Comparison of ENCODE assay signal across 20 cellular contexts in the genomic region with DNA sequence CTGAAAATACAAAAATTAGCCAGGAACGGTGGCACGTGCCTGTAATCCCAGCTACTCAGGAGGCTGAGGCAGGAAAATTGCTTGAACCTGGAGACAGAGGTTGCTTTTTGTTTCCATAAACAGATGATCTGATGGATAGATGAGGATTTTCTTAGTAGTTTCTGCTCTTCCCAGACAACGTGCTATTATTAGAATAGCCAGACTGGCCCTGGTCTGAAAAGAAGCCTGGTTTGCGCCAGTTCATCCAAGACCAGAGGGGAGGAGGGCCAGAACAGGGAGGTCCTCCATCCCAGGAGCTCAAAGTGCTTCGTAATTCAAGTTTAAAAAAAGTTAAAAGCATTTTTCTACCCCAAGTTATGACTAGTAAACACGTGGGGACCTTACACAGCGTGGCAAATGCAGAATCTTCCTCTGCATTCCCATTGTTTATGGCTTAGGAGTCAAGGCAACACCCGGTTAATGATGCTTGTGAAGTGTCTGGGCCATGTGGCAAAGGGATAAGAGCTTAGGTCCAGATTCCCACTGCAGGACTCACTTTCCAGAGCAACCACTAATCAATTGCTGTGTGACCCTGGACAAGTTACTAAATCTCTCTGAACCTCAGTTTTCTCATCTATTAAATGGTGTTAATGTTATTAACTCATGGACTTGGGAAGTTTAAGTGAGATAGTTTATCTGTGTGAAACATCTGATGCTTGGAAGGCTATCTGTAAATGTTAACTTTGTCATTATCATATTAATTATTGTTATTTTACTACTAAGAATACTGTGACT.
DNase-seq lines count a peak whose midpoint lies in the region; ATAC-seq and TF ChIP-seq lines count a peak whose summit lies in the region.
"Had no signal": no experiment of that assay in that cellular context is flagged by ENCODE, and none has a peak within 500 bp of the region (broad histone marks: within the 10 kb centered on the region; RNA-seq: fewer than 3 reads in every experiment).

No MANE protein-coding gene starts in this region.

- H3K9me3 ChIP-seq in KOPT-K1 (ENCODE audit: insufficient read depth, low read length, poor library complexity, severe bottlenecking) (no peaks in the 10 kb centered on the region), WERI-Rb-1 (ENCODE audit: severe bottlenecking) (no peaks in the 10 kb centered on the region), smooth muscle cell (replicated peaks; ENCODE audit: low read depth) (no peaks in the 10 kb centered on the region)
- H3K9me3 ChIP-seq: gastroesophageal sphincter, left lung, ovary, right atrium auricular region, spleen had no signal

- H3K4me3 ChIP-seq in WERI-Rb-1 (ENCODE audit: low read depth, low read length) = no peak overlapping the region
- no peak overlapping the region for H3K4me3 ChIP-seq in smooth muscle cell
- H3K4me3 ChIP-seq: gastroesophageal sphincter, left lung, ovary, right atrium auricular region, spleen had no signal

- WGBS in smooth muscle cell (ENCODE audit: low lambda C conversion rate) = 24% methylated on average over 8 of the region's 8 CpGs

- peaks cover 7% of the 10 kb centered on the region for H3K79me2 ChIP-seq in smooth muscle cell (ENCODE audit: low read depth)

- H3K4me1 ChIP-seq in smooth muscle cell (ENCODE audit: low read depth) = peaks cover 64% of the 10 kb centered on the region

- ATAC-seq in GM21737 (IDR thresholded peaks at IDR 0.05; ENCODE audit: unreplicated experiment) = no peak
- ATAC-seq: gastroesophageal sphincter; left lung; naive thymus-derived CD4-positive, alpha-beta T cell had no signal

- no peak for DNase-seq in WERI-Rb-1
- peak; percentile 57 for DNase-seq in medulla oblongata (ENCODE audit: extremely low spot score)
- no peak for DNase-seq in smooth muscle cell (lab: John Stamatoyannopoulos, UW; ENCODE audit: unreplicated experiment)
- no peak for DNase-seq in activated CD8-positive, alpha-beta memory T cell treated with anti-CD3 and anti-CD28 coated beads, Interleukin-2, amount 50 U/mL, for 48 hours
- DNase-seq in NK-92 (lab: John Stamatoyannopoulos, UW; ENCODE audit: unreplicated experiment) = no peak
- DNase-seq: activated CD4-positive, alpha-beta memory T cell treated with anti-CD3 and anti-CD28 coated beads, Interleukin-2, amount 10 ng/mL, durations not matched to agents 7 days and 5 days; activated CD4-positive, CD25-positive, alpha-beta regulatory T cell treated with anti-CD3 and anti-CD28 coated beads, Interleukin-2, amount 50 U/mL, for 72 hours; DMS79 treated with DMSO at 0.1 percent for 48 hours; KG1; left lung; naive thymus-derived CD4-positive, alpha-beta T cell; NCI-H1436; NCI-H510A treated with DMSO at 0.1 percent for 48 hours; ovary; spleen; trophoblast cell had no signal

- peak overlapping the region; percentile 82 for H3K27ac ChIP-seq in KOPT-K1 (ENCODE audit: low read depth, low read length, poor library complexity, severe bottlenecking)
- peak overlapping the region; percentile 78 for H3K27ac ChIP-seq in WERI-Rb-1
- H3K27ac ChIP-seq in smooth muscle cell (ENCODE audit: low read depth) = peak overlapping the region; percentile 87
- H3K27ac ChIP-seq: gastroesophageal sphincter, left lung, ovary, right atrium auricular region had no signal

- H4K20me1 ChIP-seq in smooth muscle cell (ENCODE audit: low read depth) = no peaks in the 10 kb centered on the region

- no peak overlapping the region for H2AFZ ChIP-seq in smooth muscle cell (ENCODE audit: low read depth)

- H3K36me3 ChIP-seq in KOPT-K1 (ENCODE audit: insufficient read depth, low read length) (peaks cover 45% of the 10 kb centered on the region), WERI-Rb-1 (peaks cover 25% of the 10 kb centered on the region), smooth muscle cell (ENCODE audit: low read depth) (no peaks in the 10 kb centered on the region)
- H3K36me3 ChIP-seq: gastroesophageal sphincter, left lung, ovary, right atrium auricular region, spleen had no signal

- no peak for TF ChIP-seq CTCF in WERI-Rb-1 (IDR thresholded peaks at IDR 0.05; ENCODE audit: low read depth, low read length)
- TF ChIP-seq CTCF in smooth muscle cell (IDR thresholded peaks at IDR 0.05; ENCODE audit: borderline replicate concordance, insufficient read depth, poor library complexity, severe bottlenecking) = no peak

- peaks cover 18% of the 10 kb centered on the region for H3F3A ChIP-seq in smooth muscle cell (ENCODE audit: low read depth)

- H3K4me2 ChIP-seq in smooth muscle cell = no peak overlapping the region

- H3K9ac ChIP-seq in smooth muscle cell (ENCODE audit: low read depth) = peak overlapping the region; percentile 25

- H3K27me3 ChIP-seq in WERI-Rb-1 (ENCODE audit: insufficient read depth, low read depth, severe bottlenecking) (no peaks in the 10 kb centered on the region), smooth muscle cell (ENCODE audit: low read depth) (no peaks in the 10 kb centered on the region)
- H3K27me3 ChIP-seq: gastroesophageal sphincter, left lung, ovary, right atrium auricular region, spleen had no signal
